8 cellular contexts compared by ENCODE assay signal in the genomic region with DNA sequence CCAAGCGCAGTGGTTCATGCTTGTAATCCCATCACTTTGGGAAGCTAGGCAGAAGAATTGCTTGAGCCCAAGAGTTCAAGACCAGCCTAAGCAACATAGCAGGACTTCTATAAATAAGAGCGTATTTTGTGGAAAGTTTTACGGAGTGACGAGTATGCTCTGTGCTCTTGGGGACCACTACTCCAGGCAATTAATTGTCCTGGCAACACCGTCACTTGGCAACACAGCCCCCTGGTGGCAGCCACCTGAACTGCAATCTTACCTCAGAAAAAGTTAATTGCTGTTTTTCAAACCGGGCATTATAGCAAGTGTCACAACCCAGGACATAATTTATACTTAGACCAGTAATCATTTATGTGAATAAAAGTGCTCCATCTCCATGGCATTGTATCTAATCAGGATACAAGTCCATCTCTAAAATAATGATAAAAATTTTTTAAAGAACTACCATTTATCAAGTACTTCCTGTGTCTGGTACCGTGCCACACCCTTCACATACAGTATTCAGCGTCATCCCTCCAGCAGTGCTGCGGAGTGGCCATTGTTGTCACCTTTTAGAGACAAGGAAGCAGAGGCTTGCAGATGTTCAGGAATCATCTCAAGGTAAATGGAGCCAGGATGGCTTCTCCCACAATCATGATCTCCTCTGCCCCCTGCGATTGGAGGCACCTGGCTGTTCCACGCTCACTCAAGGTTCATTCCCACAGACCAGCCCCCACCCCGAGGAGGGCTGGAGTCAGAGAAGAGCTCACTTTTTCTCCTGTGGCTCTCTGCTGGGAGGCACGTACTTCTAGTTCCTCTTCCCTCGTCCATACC. TPM values are rescaled to one million over a fixed set of nuclear protein-coding genes. Genes with fewer than 3 reads are reported as not detected.
DNase-seq lines count a peak whose midpoint lies in the region; ATAC-seq and TF ChIP-seq lines count a peak whose summit lies in the region.

No MANE protein-coding gene starts in this region.

- TF ChIP-seq CTCF in GM12874 (IDR thresholded peaks at IDR 0.05; ENCODE audit: insufficient read depth, low read depth, low read length) (peak; percentile 84), colonic mucosa (IDR thresholded peaks at IDR 0.05) (peak; percentile 94), lung (IDR thresholded peaks at IDR 0.05; ENCODE audit: control extremely low read depth, extremely low read depth) (peak; percentile 91)

- H3K27me3 ChIP-seq in colonic mucosa (no peaks in the 10 kb centered on the region), lung (ENCODE audit: control insufficient read depth, insufficient read depth) (no peaks in the 10 kb centered on the region)

- ATAC-seq in lung (ENCODE audit: insufficient read depth, low FRiP score) = no peak
- ATAC-seq in HG03139 (IDR thresholded peaks at IDR 0.05; ENCODE audit: unreplicated experiment) = no peak

- H3K4me1 ChIP-seq in colonic mucosa = no peaks in the 10 kb centered on the region
- H3K4me1 ChIP-seq in lung (ENCODE audit: control insufficient read depth in 2 of 2, insufficient read depth in 2 of 2, low read length in 2 of 2) = peaks cover 0 to 7% of the 10 kb centered on the region in 2 donors

- no peaks in the 10 kb centered on the region for H3K36me3 ChIP-seq in colonic mucosa
- no peaks in the 10 kb centered on the region for H3K36me3 ChIP-seq in lung (ENCODE audit: control insufficient read depth in 2 of 2, insufficient read depth in 2 of 2, low read length in 2 of 2)

- DNase-seq in NCI-H2081 treated with DMSO at 0.1 percent for 48 hours (lab: John Stamatoyannopoulos, UW) = peak; percentile 8
- peak; percentile 63 to 67 for DNase-seq in activated CD4-positive, alpha-beta T cell treated with anti-CD3 and anti-CD28 coated beads for 24 hours (ENCODE audit: low read depth in 2 of 2)
- DNase-seq in colonic mucosa = peak; percentile 78
- DNase-seq in lung (ENCODE audit: low spot score) = peak; percentile 64
- peak; percentile 40 to 59 for DNase-seq in stimulated activated CD8-positive, alpha-beta memory T cell treated with anti-CD3 and anti-CD28 coated beads, Interleukin-2, amount 100 ng/mL, for 48 hours (ENCODE audit: low read depth in 2 of 2)
- no peak for DNase-seq in putamen (ENCODE audit: low spot score)

- no peaks in the 10 kb centered on the region for H3K9me3 ChIP-seq in colonic mucosa
- no peaks in the 10 kb centered on the region for H3K9me3 ChIP-seq in lung (ENCODE audit: control insufficient read depth in 2 of 2, insufficient read depth in 1 of 2, low read length in 1 of 2)

- intact Hi-C loops in colonic mucosa (cut with DNase I) = no loop called here

- no peak overlapping the region for H3K4me3 ChIP-seq in colonic mucosa
- H3K4me3 ChIP-seq in lung = no peak overlapping the region

- 44% methylated on average over 14 of the region's 14 CpGs for WGBS in lung, 2 donors

- no peak overlapping the region for H3K9ac ChIP-seq in colonic mucosa (ENCODE audit: low read depth in 2 of 2, low read length in 2 of 2)

- H3K27ac ChIP-seq in colonic mucosa (no peak overlapping the region), lung (ENCODE audit: low read depth in 1 of 2, low read length in 1 of 2) (no peak overlapping the region)

RNA-seq across cellular contexts. Expression of gene PLA2G4D, which starts 34.5 kb away (rescaled TPM):
- total RNA-seq in colonic mucosa (under 1 TPM; 0.24 to 0.27 TPM), lung (under 1 TPM in 1 of 2 donors, not detected in 1; 0.15 TPM)
- polyA plus RNA-seq in lung = under 1 TPM; 0.12 to 0.31 TPM

RNA-seq across cellular contexts. Expression of gene PLA2G4E, which starts 39.0 kb away (rescaled TPM):
- total RNA-seq in colonic mucosa = under 1 TPM in 1 of 2 donors, not detected in 1; 0.67 TPM
- total RNA-seq in lung = 1 to 10 TPM in 1 of 2 donors, not detected in 1; 1.7 TPM
- polyA plus RNA-seq in lung = 1 to 10 TPM in 1 of 2 donors, under 1 TPM in 1; 0.38 to 1.7 TPM
